Comparison of ENCODE assay signal across 2 cellular contexts in genomic region chr5:138507485-138507884, GRCh38.
TF ChIP-seq lines count a peak whose summit lies in the region.
"Not testable (repeated sequence)": the region's sequence is repeated elsewhere in the genome, so short reads cannot be mapped to it uniquely, and the experiment has no call there.

No MANE protein-coding gene starts in this region.

TF ChIP-seq in IMR-90, 13 proteins besides CTCF, POLR2A, EP300 and RAD21:
- TF ChIP-seq FOS (IDR thresholded peaks at IDR 0.05; ENCODE audit: low read depth, low read length) (peak; percentile 63; the same call in 1 of the 2 replicates), MAZ (IDR thresholded peaks at IDR 0.05; ENCODE audit: borderline replicate concordance, low read depth, low read length) (peak; percentile 40; the same call in 1 of the 2 replicates), CEBPB (IDR thresholded peaks at IDR 0.05; ENCODE audit: low read depth, low read length) (peak; percentile 87)

TF ChIP-seq in HepG2, 621 proteins besides CTCF, POLR2A, EP300 and RAD21 (continues in another document):
- TF ChIP-seq NCOA2 (CRISPR knock-in tag; IDR thresholded peaks at IDR 0.05) = peak; percentile 63; the same call in 1 of the 2 replicates
- TF ChIP-seq FOXK1 (CRISPR knock-in tag; IDR thresholded peaks at IDR 0.05; ENCODE audit: borderline replicate concordance, low read depth) = peak; percentile 61; the same call in 1 of the 2 replicates
- TF ChIP-seq TEAD3 (CRISPR knock-in tag; optimal IDR thresholded peaks at IDR 0.05; ENCODE audit: borderline replicate concordance) = peak; percentile 34
- not testable (repeated sequence) for TF ChIP-seq FOXA1 (IDR thresholded peaks at IDR 0.05); SOX6 (IDR thresholded peaks at IDR 0.05); CREM (CRISPR knock-in tag; IDR thresholded peaks at IDR 0.05); NR2F6 (IDR thresholded peaks at IDR 0.05)
- peak; percentile 64 for TF ChIP-seq FOXA1 (CRISPR knock-in tag; IDR thresholded peaks at IDR 0.05)
- peak; percentile 30; the same call in 1 of the 2 replicates for TF ChIP-seq SKIL (CRISPR knock-in tag; IDR thresholded peaks at IDR 0.05; ENCODE audit: borderline replicate concordance)
- TF ChIP-seq SOX6 (CRISPR knock-in tag; IDR thresholded peaks at IDR 0.05) = peak; percentile 41; the same call in 1 of the 2 replicates
- peak; percentile 42 for TF ChIP-seq ISL2 (CRISPR knock-in tag; IDR thresholded peaks at IDR 0.05)
- 0 out of 2 replicates have a peak, but pooled peaks have one; percentile 39 for TF ChIP-seq POLR2AphosphoS2 (IDR thresholded peaks at IDR 0.05; ENCODE audit: low read depth, low read length)
- TF ChIP-seq HDAC2 (CRISPR knock-in tag; IDR thresholded peaks at IDR 0.05) = peak; percentile 77; the same call in 1 of the 2 replicates
- peak; percentile 42; the same call in 1 of the 2 replicates for TF ChIP-seq RXRB (CRISPR knock-in tag; IDR thresholded peaks at IDR 0.05; ENCODE audit: borderline replicate concordance)
- TF ChIP-seq JUNB (CRISPR knock-in tag; IDR thresholded peaks at IDR 0.05; ENCODE audit: borderline replicate concordance) = peak; percentile 66; the same call in 1 of the 2 replicates
- TF ChIP-seq HNF1B (CRISPR knock-in tag; IDR thresholded peaks at IDR 0.05) = 0 out of 2 replicates have a peak, but pooled peaks have one; percentile 49
- peak; percentile 55; the same call in 1 of the 2 replicates for TF ChIP-seq ZNF644 (CRISPR knock-in tag; IDR thresholded peaks at IDR 0.05; ENCODE audit: low read depth)
- TF ChIP-seq, protein P1, sequence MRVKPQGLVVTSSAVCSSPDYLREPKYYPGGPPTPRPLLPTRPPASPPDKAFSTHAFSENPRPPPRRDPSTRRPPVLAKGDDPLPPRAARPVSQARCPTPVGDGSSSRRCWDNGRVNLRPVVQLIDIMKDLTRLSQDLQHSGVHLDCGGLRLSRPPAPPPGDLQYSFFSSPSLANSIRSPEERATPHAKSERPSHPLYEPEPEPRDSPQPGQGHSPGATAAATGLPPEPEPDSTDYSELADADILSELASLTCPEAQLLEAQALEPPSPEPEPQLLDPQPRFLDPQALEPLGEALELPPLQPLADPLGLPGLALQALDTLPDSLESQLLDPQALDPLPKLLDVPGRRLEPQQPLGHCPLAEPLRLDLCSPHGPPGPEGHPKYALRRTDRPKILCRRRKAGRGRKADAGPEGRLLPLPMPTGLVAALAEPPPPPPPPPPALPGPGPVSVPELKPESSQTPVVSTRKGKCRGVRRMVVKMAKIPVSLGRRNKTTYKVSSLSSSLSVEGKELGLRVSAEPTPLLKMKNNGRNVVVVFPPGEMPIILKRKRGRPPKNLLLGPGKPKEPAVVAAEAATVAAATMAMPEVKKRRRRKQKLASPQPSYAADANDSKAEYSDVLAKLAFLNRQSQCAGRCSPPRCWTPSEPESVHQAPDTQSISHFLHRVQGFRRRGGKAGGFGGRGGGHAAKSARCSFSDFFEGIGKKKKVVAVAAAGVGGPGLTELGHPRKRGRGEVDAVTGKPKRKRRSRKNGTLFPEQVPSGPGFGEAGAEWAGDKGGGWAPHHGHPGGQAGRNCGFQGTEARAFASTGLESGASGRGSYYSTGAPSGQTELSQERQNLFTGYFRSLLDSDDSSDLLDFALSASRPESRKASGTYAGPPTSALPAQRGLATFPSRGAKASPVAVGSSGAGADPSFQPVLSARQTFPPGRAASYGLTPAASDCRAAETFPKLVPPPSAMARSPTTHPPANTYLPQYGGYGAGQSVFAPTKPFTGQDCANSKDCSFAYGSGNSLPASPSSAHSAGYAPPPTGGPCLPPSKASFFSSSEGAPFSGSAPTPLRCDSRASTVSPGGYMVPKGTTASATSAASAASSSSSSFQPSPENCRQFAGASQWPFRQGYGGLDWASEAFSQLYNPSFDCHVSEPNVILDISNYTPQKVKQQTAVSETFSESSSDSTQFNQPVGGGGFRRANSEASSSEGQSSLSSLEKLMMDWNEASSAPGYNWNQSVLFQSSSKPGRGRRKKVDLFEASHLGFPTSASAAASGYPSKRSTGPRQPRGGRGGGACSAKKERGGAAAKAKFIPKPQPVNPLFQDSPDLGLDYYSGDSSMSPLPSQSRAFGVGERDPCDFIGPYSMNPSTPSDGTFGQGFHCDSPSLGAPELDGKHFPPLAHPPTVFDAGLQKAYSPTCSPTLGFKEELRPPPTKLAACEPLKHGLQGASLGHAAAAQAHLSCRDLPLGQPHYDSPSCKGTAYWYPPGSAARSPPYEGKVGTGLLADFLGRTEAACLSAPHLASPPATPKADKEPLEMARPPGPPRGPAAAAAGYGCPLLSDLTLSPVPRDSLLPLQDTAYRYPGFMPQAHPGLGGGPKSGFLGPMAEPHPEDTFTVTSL (CRISPR knock-in tag; IDR thresholded peaks at IDR 0.05; ENCODE audit: borderline replicate concordance) = peak; percentile 48; the same call in 1 of the 2 replicates
- TF ChIP-seq FOXP1 (IDR thresholded peaks at IDR 0.05) = 0 out of 2 replicates have a peak, but pooled peaks have one; percentile 37
- peak; percentile 80 for TF ChIP-seq FOXP1 (CRISPR knock-in tag; IDR thresholded peaks at IDR 0.05)
- peak; percentile 87 for TF ChIP-seq CEBPB (IDR thresholded peaks at IDR 0.05; ENCODE audit: borderline replicate concordance, low read depth, low read length)
- TF ChIP-seq CREM (IDR thresholded peaks at IDR 0.05) = peak; percentile 35; the same call in 1 of the 2 replicates
- TF ChIP-seq, protein P2, sequence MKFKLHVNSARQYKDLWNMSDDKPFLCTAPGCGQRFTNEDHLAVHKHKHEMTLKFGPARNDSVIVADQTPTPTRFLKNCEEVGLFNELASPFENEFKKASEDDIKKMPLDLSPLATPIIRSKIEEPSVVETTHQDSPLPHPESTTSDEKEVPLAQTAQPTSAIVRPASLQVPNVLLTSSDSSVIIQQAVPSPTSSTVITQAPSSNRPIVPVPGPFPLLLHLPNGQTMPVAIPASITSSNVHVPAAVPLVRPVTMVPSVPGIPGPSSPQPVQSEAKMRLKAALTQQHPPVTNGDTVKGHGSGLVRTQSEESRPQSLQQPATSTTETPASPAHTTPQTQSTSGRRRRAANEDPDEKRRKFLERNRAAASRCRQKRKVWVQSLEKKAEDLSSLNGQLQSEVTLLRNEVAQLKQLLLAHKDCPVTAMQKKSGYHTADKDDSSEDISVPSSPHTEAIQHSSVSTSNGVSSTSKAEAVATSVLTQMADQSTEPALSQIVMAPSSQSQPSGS (CRISPR knock-in tag; IDR thresholded peaks at IDR 0.05) = 0 out of 2 replicates have a peak, but pooled peaks have one; percentile 43
- TF ChIP-seq YEATS2 (CRISPR knock-in tag; IDR thresholded peaks at IDR 0.05; ENCODE audit: borderline replicate concordance) = peak; percentile 36; the same call in 1 of the 2 replicates
- peak; percentile 54; the same call in 1 of the 2 replicates for TF ChIP-seq FOSL1 (CRISPR knock-in tag; IDR thresholded peaks at IDR 0.05; ENCODE audit: borderline replicate concordance)
- TF ChIP-seq, protein P3, sequence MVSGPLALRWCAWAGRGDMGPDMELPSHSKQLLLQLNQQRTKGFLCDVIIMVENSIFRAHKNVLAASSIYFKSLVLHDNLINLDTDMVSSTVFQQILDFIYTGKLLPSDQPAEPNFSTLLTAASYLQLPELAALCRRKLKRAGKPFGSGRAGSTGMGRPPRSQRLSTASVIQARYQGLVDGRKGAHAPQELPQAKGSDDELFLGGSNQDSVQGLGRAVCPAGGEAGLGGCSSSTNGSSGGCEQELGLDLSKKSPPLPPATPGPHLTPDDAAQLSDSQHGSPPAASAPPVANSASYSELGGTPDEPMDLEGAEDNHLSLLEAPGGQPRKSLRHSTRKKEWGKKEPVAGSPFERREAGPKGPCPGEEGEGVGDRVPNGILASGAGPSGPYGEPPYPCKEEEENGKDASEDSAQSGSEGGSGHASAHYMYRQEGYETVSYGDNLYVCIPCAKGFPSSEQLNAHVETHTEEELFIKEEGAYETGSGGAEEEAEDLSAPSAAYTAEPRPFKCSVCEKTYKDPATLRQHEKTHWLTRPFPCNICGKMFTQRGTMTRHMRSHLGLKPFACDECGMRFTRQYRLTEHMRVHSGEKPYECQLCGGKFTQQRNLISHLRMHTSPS (CRISPR knock-in tag; IDR thresholded peaks at IDR 0.05; ENCODE audit: low read depth) = peak; percentile 20; the same call in 1 of the 2 replicates
- TF ChIP-seq NR2F6 (CRISPR knock-in tag; IDR thresholded peaks at IDR 0.05) = peak; percentile 48; the same call in 1 of the 2 replicates
- 0 out of 2 replicates have a peak, but pooled peaks have one; percentile 43 for TF ChIP-seq ARID3A (IDR thresholded peaks at IDR 0.05; ENCODE audit: low read depth, low read length)
- TF ChIP-seq BHLHE40 (IDR thresholded peaks at IDR 0.05; ENCODE audit: low read length) = peak; percentile 43; the same call in 1 of the 2 replicates
- 0 out of 2 replicates have a peak, but pooled peaks have one; percentile 31 for TF ChIP-seq PHF21A (CRISPR knock-in tag; IDR thresholded peaks at IDR 0.05)
- TF ChIP-seq TBX2 (CRISPR knock-in tag; IDR thresholded peaks at IDR 0.05; ENCODE audit: borderline replicate concordance) = peak; percentile 35
- TF ChIP-seq ZNF281 (CRISPR knock-in tag; IDR thresholded peaks at IDR 0.05; ENCODE audit: borderline replicate concordance) = peak; percentile 51; the same call in 1 of the 2 replicates
- TF ChIP-seq CEBPG (CRISPR knock-in tag; IDR thresholded peaks at IDR 0.05) = peak; percentile 86
- TF ChIP-seq FOXO1 (CRISPR knock-in tag; IDR thresholded peaks at IDR 0.05) = 0 out of 2 replicates have a peak, but pooled peaks have one; percentile 41
- TF ChIP-seq THAP11 (CRISPR knock-in tag; IDR thresholded peaks at IDR 0.05) = peak; percentile 24; the same call in 1 of the 2 replicates
- peak; percentile 65; the same call in 1 of the 2 replicates for TF ChIP-seq HDAC1 (CRISPR knock-in tag; IDR thresholded peaks at IDR 0.05)
- 0 out of 2 replicates have a peak, but pooled peaks have one; percentile 47 for TF ChIP-seq MIER2 (CRISPR knock-in tag; IDR thresholded peaks at IDR 0.05)
- TF ChIP-seq ATF3 (CRISPR knock-in tag; IDR thresholded peaks at IDR 0.05) = 0 out of 2 replicates have a peak, but pooled peaks have one; percentile 17
